In the genomic region with DNA sequence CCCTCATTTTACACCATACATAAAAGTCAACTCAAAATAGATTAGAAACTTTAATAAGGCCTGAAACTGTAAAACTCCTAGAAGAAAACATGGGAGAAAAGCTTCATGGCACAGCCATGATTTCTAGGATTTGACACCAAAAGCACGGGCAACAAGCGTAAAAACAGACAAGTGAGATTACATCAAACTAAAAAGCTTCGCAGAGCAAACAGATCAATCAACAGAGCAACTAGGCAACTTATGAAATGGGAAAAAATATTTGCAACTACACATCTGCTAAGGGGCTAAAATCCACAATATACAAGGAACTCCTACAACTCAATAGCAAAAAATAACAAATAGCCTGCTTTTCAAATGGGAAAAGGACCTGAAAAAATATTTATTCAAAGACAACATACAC, we compare ENCODE assay signal across 15 cellular contexts. TPM values are rescaled to one million over a fixed set of nuclear protein-coding genes. Genes with fewer than 3 reads are reported as not detected.
DNase-seq lines count a peak whose midpoint lies in the region; ATAC-seq, FAIRE-seq and TF ChIP-seq lines count a peak whose summit lies in the region.
"Had no signal": no experiment of that assay in that cellular context is flagged by ENCODE, and none has a peak within 500 bp of the region (broad histone marks: within the 10 kb centered on the region; RNA-seq: fewer than 3 reads in every experiment).

No MANE protein-coding gene starts in this region.

- no peak for TF ChIP-seq EP300 in HepG2 (IDR thresholded peaks at IDR 0.05; ENCODE audit: low read depth in 2 of 2, low read length in 2 of 2)
- no peak for TF ChIP-seq EP300 in HepG2 (CRISPR knock-in tag; IDR thresholded peaks at IDR 0.05; ENCODE audit: borderline replicate concordance)

- no peak overlapping the region for H2AFZ ChIP-seq in HepG2 (ENCODE audit: low read length)
- H2AFZ ChIP-seq: GM23248 had no signal

- H3K9me3 Mint-ChIP-seq in activated naive CD8-positive, alpha-beta T cell (ENCODE audit: low read depth): peaks cover 20% of the 10 kb centered on the region
- H3K9me3 Mint-ChIP-seq in activated naive CD8-positive, alpha-beta T cell treated with anti-CD3 and anti-CD28 coated beads, Interleukin-2, amount 50 U/mL, for 24 hours: peaks cover 30% of the 10 kb centered on the region
- peaks cover 12% of the 10 kb centered on the region for H3K9me3 Mint-ChIP-seq in stimulated activated memory B cell treated with anti-CD40 and anti-IgM and Interleukin-4, amounts not matched to agents 10 μg/mL and 1 μg/mL and 100 μg/mL, for 72 hours

- 62% methylated on average over 3 of the region's 3 CpGs for WGBS in HepG2 (ENCODE audit: low lambda C conversion rate)

- no peak overlapping the region for H3K4me3 ChIP-seq in HepG2 (replicated peaks in 1 of 3; ENCODE audit: insufficient read depth in 1 of 3, low read depth in 2 of 3, low read length in 3 of 3)
- H3K4me3 ChIP-seq: GM23248, Peyer's patch had no signal

- H3K27me3 Mint-ChIP-seq in activated naive CD8-positive, alpha-beta T cell: no peaks in the 10 kb centered on the region
- H3K27me3 Mint-ChIP-seq in activated naive CD8-positive, alpha-beta T cell treated with anti-CD3 and anti-CD28 coated beads, Interleukin-2, amount 50 U/mL, for 24 hours: no peaks in the 10 kb centered on the region
- no peaks in the 10 kb centered on the region for H3K27me3 Mint-ChIP-seq in T-helper 17 cell
- H3K27me3 Mint-ChIP-seq in stimulated activated memory B cell treated with anti-CD40 and anti-IgM and Interleukin-4, amounts not matched to agents 10 μg/mL and 1 μg/mL and 100 μg/mL, for 72 hours: no peaks in the 10 kb centered on the region

- peaks cover 68% of the 10 kb centered on the region for H3K4me1 Mint-ChIP-seq in activated naive CD8-positive, alpha-beta T cell (ENCODE audit: low read depth)
- peaks cover 56% of the 10 kb centered on the region for H3K4me1 Mint-ChIP-seq in activated naive CD8-positive, alpha-beta T cell treated with anti-CD3 and anti-CD28 coated beads, Interleukin-2, amount 50 U/mL, for 24 hours
- H3K4me1 Mint-ChIP-seq in T-helper 17 cell: peaks cover 29% of the 10 kb centered on the region
- H3K4me1 Mint-ChIP-seq in stimulated activated memory B cell treated with anti-CD40 and anti-IgM and Interleukin-4, amounts not matched to agents 10 μg/mL and 1 μg/mL and 100 μg/mL, for 72 hours: peaks cover 71% of the 10 kb centered on the region

- in situ Hi-C loops in HepG2 (cut with HindIII; ENCODE audit: extremely low pct_ligation_motif_present, low pct_unique_long_range_greater_than_20kb): no loop called here

- H3K4me2 ChIP-seq in HepG2 (ENCODE audit: low read depth, low read length): no peak overlapping the region

- TF ChIP-seq RAD21 in HepG2 (CRISPR knock-in tag; IDR thresholded peaks at IDR 0.05): no peak

- no peak for ATAC-seq in activated naive CD8-positive, alpha-beta T cell treated with anti-CD3 and anti-CD28 coated beads, Interleukin-2, amount 50 U/mL, for 24 hours
- ATAC-seq in T-helper 17 cell: no peak
- ATAC-seq in HepG2: no peak
- no peak for ATAC-seq in stimulated activated memory B cell treated with anti-CD40 and anti-IgM and Interleukin-4, amounts not matched to agents 10 μg/mL and 1 μg/mL and 100 μg/mL, for 72 hours
- ATAC-seq in foreskin keratinocyte: no peak
- ATAC-seq in GM18867 (IDR thresholded peaks at IDR 0.05; ENCODE audit: unreplicated experiment): no peak
- ATAC-seq: Right ventricle myocardium inferior had no signal

- FAIRE-seq in HepG2 (lab: Jason Lieb, UNC): no peak

- TF ChIP-seq CTCF in HepG2 (CRISPR knock-in tag; IDR thresholded peaks at IDR 0.05) (no peak), foreskin keratinocyte (conservative IDR thresholded peaks at IDR 0.05) (no peak)

- CTCF ChIA-PET in HepG2 (lab: Yijun Ruan, JAX; ENCODE audit: low intra/inter-chr PET ratio, low total read pairs): no interaction called here

- DNase-seq in activated naive CD8-positive, alpha-beta T cell treated with anti-CD3 and anti-CD28 coated beads, Interleukin-2, amount 50 U/mL, for 24 hours: no peak
- DNase-seq in T-helper 17 cell (no peak), HepG2 (ENCODE audit: low spot score) (no peak), foreskin keratinocyte (no peak), NK-92 (lab: John Stamatoyannopoulos, UW; ENCODE audit: unreplicated experiment) (no peak)
- DNase-seq: GM23248, NCI-H1092, NCI-H146, NCI-H2081 treated with DMSO at 0.1 percent for 48 hours, NCI-H510A, Peyer's patch had no signal

- H3K27ac ChIP-seq in HepG2 (ENCODE audit: extremely low read length, insufficient read depth, low read length) (no peak overlapping the region), foreskin keratinocyte (no peak overlapping the region)
- H3K27ac ChIP-seq: GM23248, Peyer's patch had no signal

- no peak for TF ChIP-seq POLR2A in HepG2 (IDR thresholded peaks at IDR 0.05; ENCODE audit: insufficient read depth in 1 of 2, low read depth in 2 of 2, low read length in 2 of 2)

- H3K4me1 ChIP-seq in HepG2 (ENCODE audit: insufficient read depth, low read length) (peaks cover 43% of the 10 kb centered on the region), foreskin keratinocyte (peaks cover 12% of the 10 kb centered on the region)
- H3K4me1 ChIP-seq: Peyer's patch had no signal

- no peak overlapping the region for H3K9ac ChIP-seq in HepG2 (ENCODE audit: insufficient read depth, low read depth, low read length)
- H3K9ac ChIP-seq: GM23248 had no signal

- H3K36me3 ChIP-seq in HepG2 (replicated peaks in 1 of 2; ENCODE audit: control insufficient read depth in 1 of 2, insufficient read depth in 2 of 2, low read length in 2 of 2): no peaks in the 10 kb centered on the region
- H3K36me3 ChIP-seq: Peyer's patch had no signal

- H3K27me3 ChIP-seq in HepG2 (ENCODE audit: control insufficient read depth in 1 of 2, insufficient read depth in 2 of 2, low read length in 2 of 2) (no peaks in the 10 kb centered on the region), foreskin keratinocyte (no peaks in the 10 kb centered on the region)
- H3K27me3 ChIP-seq: Peyer's patch had no signal

- peaks cover 6% of the 10 kb centered on the region for H4K20me1 ChIP-seq in HepG2 (ENCODE audit: insufficient read depth, low read length)

- H3K27ac Mint-ChIP-seq in activated naive CD8-positive, alpha-beta T cell: peak overlapping the region; percentile 65
- H3K27ac Mint-ChIP-seq in activated naive CD8-positive, alpha-beta T cell treated with anti-CD3 and anti-CD28 coated beads, Interleukin-2, amount 50 U/mL, for 24 hours: no peak overlapping the region
- H3K27ac Mint-ChIP-seq in T-helper 17 cell: no peak overlapping the region
- H3K27ac Mint-ChIP-seq in stimulated activated memory B cell treated with anti-CD40 and anti-IgM and Interleukin-4, amounts not matched to agents 10 μg/mL and 1 μg/mL and 100 μg/mL, for 72 hours: peak overlapping the region; percentile 61

- H3K4me3 Mint-ChIP-seq in activated naive CD8-positive, alpha-beta T cell: peak overlapping the region; percentile 5
- no peak overlapping the region for H3K4me3 Mint-ChIP-seq in activated naive CD8-positive, alpha-beta T cell treated with anti-CD3 and anti-CD28 coated beads, Interleukin-2, amount 50 U/mL, for 24 hours
- H3K4me3 Mint-ChIP-seq in T-helper 17 cell: peak overlapping the region; percentile 22
- no peak overlapping the region for H3K4me3 Mint-ChIP-seq in stimulated activated memory B cell treated with anti-CD40 and anti-IgM and Interleukin-4, amounts not matched to agents 10 μg/mL and 1 μg/mL and 100 μg/mL, for 72 hours

- H3K9me3 ChIP-seq in T-helper 17 cell (ENCODE audit: control insufficient read depth, low read length, poor library complexity, severe bottlenecking) (peaks cover 2% of the 10 kb centered on the region), HepG2 (ENCODE audit: low read length) (no peaks in the 10 kb centered on the region)
- H3K9me3 ChIP-seq: Peyer's patch had no signal

- intact Hi-C loops in HepG2 (cut with micrococcal nuclease; ENCODE audit: unreplicated experiment): no loop called here

- H3K36me3 Mint-ChIP-seq in activated naive CD8-positive, alpha-beta T cell: peaks cover 26% of the 10 kb centered on the region
- H3K36me3 Mint-ChIP-seq in activated naive CD8-positive, alpha-beta T cell treated with anti-CD3 and anti-CD28 coated beads, Interleukin-2, amount 50 U/mL, for 24 hours (ENCODE audit: low read depth): peaks cover 41% of the 10 kb centered on the region
- peaks cover 6% of the 10 kb centered on the region for H3K36me3 Mint-ChIP-seq in T-helper 17 cell (ENCODE audit: low read depth)
- peaks cover 58% of the 10 kb centered on the region for H3K36me3 Mint-ChIP-seq in stimulated activated memory B cell treated with anti-CD40 and anti-IgM and Interleukin-4, amounts not matched to agents 10 μg/mL and 1 μg/mL and 100 μg/mL, for 72 hours

- BruUV-seq in HepG2 (replicated peaks; lab: Mats Ljungman, UMichigan): no TSS peak

- POLR2A ChIA-PET in HepG2 (lab: Yijun Ruan, JAX): no interaction called here

- peaks cover 94% of the 10 kb centered on the region for H3K79me2 ChIP-seq in HepG2 (ENCODE audit: insufficient read depth, low read length)

TF ChIP-seq in HepG2, 621 proteins besides CTCF, POLR2A, EP300 and RAD21 (continues in another document):
- no peak for TF ChIP-seq FOXA3 (CRISPR knock-in tag; IDR thresholded peaks at IDR 0.05)
- TF ChIP-seq ZNF430 (CRISPR knock-in tag; IDR thresholded peaks at IDR 0.05): no peak

RNA-seq across cellular contexts. Expression of a gene that starts 26.1 kb away (rescaled TPM):
- 10 to 100 TPM; 40.0 to 40.8 TPM for total RNA-seq in T-helper 17 cell
- 33.9 and 36.1 TPM in 2 replicates for total RNA-seq in HepG2 (2016; rRNA removed; fragmentation: Illumina TruSeq; extraction: Trizol)
- total RNA-seq in HepG2 (2016; cell fraction: cytosol; rRNA removed; fragmentation: Illumina TruSeq; extraction: Trizol; ENCODE audit: low read depth): 162 and 189 TPM in 2 replicates
- 30.8 and 31.4 TPM in 2 replicates for total RNA-seq in HepG2 (2016; cell fraction: insoluble cytoplasmic fraction; rRNA removed; fragmentation: Illumina TruSeq; extraction: Trizol)
- total RNA-seq in HepG2 (2016; cell fraction: membrane; rRNA removed; fragmentation: Illumina TruSeq; extraction: Trizol): 58.8 and 62.0 TPM in 2 replicates
- 23.0 and 30.4 TPM in 2 replicates for total RNA-seq in HepG2 (2016; cell fraction: nucleus; rRNA removed; fragmentation: Illumina TruSeq; extraction: Trizol)
- 8.2 and 10.6 TPM in 2 replicates for polyA plus RNA-seq in HepG2 (2011; rRNA removed)
- 4.0 and 6.0 TPM in 2 replicates for polyA plus RNA-seq in HepG2 (2011; cell fraction: cytosol; rRNA removed)
- polyA plus RNA-seq in HepG2 (2011; cell fraction: nucleus; rRNA removed): 5.9 TPM in 2 replicates
- polyA plus RNA-seq in HepG2 (2012): 7.7 and 10.0 TPM in 2 replicates
- 0.40 and 0.43 TPM in 2 replicates for polyA plus RNA-seq in HepG2 (2016; cell fraction: cytosol; fragmentation: Illumina TruSeq; extraction: Trizol; ENCODE audit: low read depth)
- polyA plus RNA-seq in HepG2 (2016; cell fraction: insoluble cytoplasmic fraction; fragmentation: Illumina TruSeq; extraction: Trizol; ENCODE audit: low read depth): 11.5 and 14.1 TPM in 2 replicates
- polyA plus RNA-seq in HepG2 (2016; cell fraction: membrane; fragmentation: Illumina TruSeq; extraction: Trizol; ENCODE audit: low read depth): 1.4 and 1.5 TPM in 2 replicates
- 10.4 and 11.0 TPM in 2 replicates for polyA plus RNA-seq in HepG2 (2016; cell fraction: nucleus; fragmentation: Illumina TruSeq; extraction: Trizol; ENCODE audit: insufficient read depth, low read depth)
- 14.6 and 32.0 TPM in 2 replicates for polyA minus RNA-seq in HepG2 (2011; rRNA and poly(A)+ RNA removed; ENCODE audit: low replicate concordance)
- polyA minus RNA-seq in HepG2 (2011; cell fraction: cytosol; rRNA and poly(A)+ RNA removed): 25.8 and 28.3 TPM in 2 replicates
- polyA minus RNA-seq in HepG2 (2011; cell fraction: nucleus; rRNA and poly(A)+ RNA removed): 52.4 and 54.6 TPM in 2 replicates
- 23.1 and 23.5 TPM in 2 replicates for total RNA-seq in foreskin keratinocyte
- polyA plus RNA-seq in foreskin keratinocyte: 2.4 and 3.1 TPM in 2 replicates

Comparison
In these comparisons a context has a peak if more than half of its experiments do, and no peak if none do; other contexts are left out.
1. H3K27ac Mint-ChIP-seq: peak in activated naive CD8-positive, alpha-beta T cell (single experiment) and stimulated activated memory B cell treated with anti-CD40 and anti-IgM and Interleukin-4, amounts not matched to agents 10 μg/mL and 1 μg/mL and 100 μg/mL, for 72 hours (single experiment); none in activated naive CD8-positive, alpha-beta T cell treated with anti-CD3 and anti-CD28 coated beads, Interleukin-2, amount 50 U/mL, for 24 hours (single experiment) and T-helper 17 cell (single experiment).
2. H3K4me3 Mint-ChIP-seq: peak in activated naive CD8-positive, alpha-beta T cell (single experiment) and T-helper 17 cell (single experiment); none in activated naive CD8-positive, alpha-beta T cell treated with anti-CD3 and anti-CD28 coated beads, Interleukin-2, amount 50 U/mL, for 24 hours (single experiment) and stimulated activated memory B cell treated with anti-CD40 and anti-IgM and Interleukin-4, amounts not matched to agents 10 μg/mL and 1 μg/mL and 100 μg/mL, for 72 hours (single experiment).